Comparison of ENCODE assay signal across 8 cellular contexts in genomic region chr10:22320591-22321155, GRCh38. TPM values are rescaled to one million over a fixed set of nuclear protein-coding genes. Genes with fewer than 3 reads are reported as not detected.
A peak's percentile ranks its signal among the peaks of the same experiment; 100 is the strongest.
DNase-seq lines count a peak whose midpoint lies in the region; ATAC-seq lines count a peak whose summit lies in the region.

TSS of gene BMI1 (plus strand) at chr10:22321099. CDS start at chr10:22326450, 5,351 bp downstream.

- DNase-seq in NCI-H2029 (lab: John Stamatoyannopoulos, UW) (peak; percentile 59), NCI-H2029 treated with DMSO at 0.1 percent for 48 hours (lab: John Stamatoyannopoulos, UW) (no peak), NCI-H774 (lab: John Stamatoyannopoulos, UW) (peak; percentile 68), activated T-cell treated with anti-CD3 and anti-CD28 coated beads for 24 hours (ENCODE audit: low read depth) (peak; percentile 66), medulla oblongata (ENCODE audit: extremely low spot score) (peak; percentile 83)
- peak; percentile 80 for DNase-seq in stimulated activated naive CD4-positive, alpha-beta T cell treated with Interleukin-2 at 50 U/mL for 16 hours (lab: John Stamatoyannopoulos, UW)

- in situ Hi-C loops in endometrial microvascular endothelial cells (cut with HindIII; ENCODE audit: inconsistent ontology term, low pct_unique_long_range_greater_than_20kb, low sequenced_read_pairs) = no loop called here

- peak; percentile 23 for ATAC-seq in HG03039 (IDR thresholded peaks at IDR 0.05; ENCODE audit: unreplicated experiment)

RNA-seq across cellular contexts. Expression of gene BMI1, which starts in this region (rescaled TPM):
- 24.3 TPM for total RNA-seq in endometrial microvascular endothelial cells (ENCODE audit: inconsistent ontology term)
